ENCODE assay signal across 1 cellular context in genomic region chr17:28331891-28332420, GRCh38.
TF ChIP-seq lines count a peak whose summit lies in the region.

No MANE protein-coding gene starts in this region.

TF ChIP-seq in GM12878, 131 proteins besides CTCF, POLR2A, EP300 and RAD21:
- TF ChIP-seq, protein P1, sequence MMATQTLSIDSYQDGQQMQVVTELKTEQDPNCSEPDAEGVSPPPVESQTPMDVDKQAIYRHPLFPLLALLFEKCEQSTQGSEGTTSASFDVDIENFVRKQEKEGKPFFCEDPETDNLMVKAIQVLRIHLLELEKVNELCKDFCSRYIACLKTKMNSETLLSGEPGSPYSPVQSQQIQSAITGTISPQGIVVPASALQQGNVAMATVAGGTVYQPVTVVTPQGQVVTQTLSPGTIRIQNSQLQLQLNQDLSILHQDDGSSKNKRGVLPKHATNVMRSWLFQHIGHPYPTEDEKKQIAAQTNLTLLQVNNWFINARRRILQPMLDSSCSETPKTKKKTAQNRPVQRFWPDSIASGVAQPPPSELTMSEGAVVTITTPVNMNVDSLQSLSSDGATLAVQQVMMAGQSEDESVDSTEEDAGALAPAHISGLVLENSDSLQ (IDR thresholded peaks at IDR 0.05) = no peak
- TF ChIP-seq SREBF1 (IDR thresholded peaks at IDR 0.05; ENCODE audit: low read length) (no peak), ZBTB4 (CRISPR knock-in tag; IDR thresholded peaks at IDR 0.05) (no peak), CREB1 (IDR thresholded peaks at IDR 0.05; ENCODE audit: low read depth) (no peak), RCOR1 (conservative IDR thresholded peaks at IDR 0.05; ENCODE audit: low read depth, low read length) (no peak), TAF1 (IDR thresholded peaks at IDR 0.05; ENCODE audit: borderline replicate concordance, low read depth, low read length) (no peak), ZNF274 (IDR thresholded peaks at IDR 0.05; ENCODE audit: insufficient read depth, insufficient read length) (no peak), SPI1 (IDR thresholded peaks at IDR 0.05; ENCODE audit: borderline replicate concordance, insufficient read depth, low read depth, low read length) (no peak), HCFC1 (IDR thresholded peaks at IDR 0.05; ENCODE audit: low read length) (no peak), ELK1 (IDR thresholded peaks at IDR 0.05; ENCODE audit: low read depth, low read length) (no peak), SIX5 (IDR thresholded peaks at IDR 0.05; ENCODE audit: low read depth, low read length, severe bottlenecking) (no peak)
- TF ChIP-seq, protein P2, sequence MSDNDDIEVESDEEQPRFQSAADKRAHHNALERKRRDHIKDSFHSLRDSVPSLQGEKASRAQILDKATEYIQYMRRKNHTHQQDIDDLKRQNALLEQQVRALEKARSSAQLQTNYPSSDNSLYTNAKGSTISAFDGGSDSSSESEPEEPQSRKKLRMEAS (IDR thresholded peaks at IDR 0.05; ENCODE audit: low read depth, low read length) = no peak
